Comparison of ENCODE assay signal across 8 cellular contexts in genomic region chr16:53773150-53773846, GRCh38.
A peak's percentile ranks its signal among the peaks of the same experiment; 100 is the strongest.
DNase-seq lines count a peak whose midpoint lies in the region; ATAC-seq and TF ChIP-seq lines count a peak whose summit lies in the region.

No MANE protein-coding gene starts in this region.

- 0 out of 2 replicates have a peak overlapping the region, but pooled peaks have one; percentile 3 for H3K4me2 ChIP-seq in PC-9

- H3K4me1 ChIP-seq in PC-9 (replicated peaks; ENCODE audit: insufficient read depth): peaks cover 77% of the 10 kb centered on the region

- H3K79me2 ChIP-seq in PC-9 (ENCODE audit: low read depth): peaks cover 39% of the 10 kb centered on the region

- DNase-seq in AG08396 (ENCODE audit: low spot score) (peak; percentile 50), Kasumi-1 (lab: John Stamatoyannopoulos, UW) (peak; percentile 89 to 90), PC-9 (peak; percentile 34 to 69), erythroblast (lab: John Stamatoyannopoulos, UW) (peak; percentile 49 to 57), naive B cell (peak; percentile 5)
- DNase-seq in stimulated activated naive CD8-positive, alpha-beta T cell treated with anti-CD3 and anti-CD28 coated beads, Interleukin-15, amount 100 ng/mL, for 72 hours: no peak

- H4K20me1 ChIP-seq in PC-9 (ENCODE audit: insufficient read depth): no peaks in the 10 kb centered on the region

- no TSS peak for BruUV-seq in PC-9 (replicated peaks; lab: Mats Ljungman, UMichigan)

- ATAC-seq in naive B cell (ENCODE audit: low read depth in 2 of 2): peak; percentile 30 to 39
- no peak for ATAC-seq in stimulated activated naive CD8-positive, alpha-beta T cell treated with anti-CD3 and anti-CD28 coated beads, Interleukin-15, amount 100 ng/mL, for 72 hours
- no peak for ATAC-seq in GM21825 (IDR thresholded peaks at IDR 0.05; ENCODE audit: unreplicated experiment)

- H3K36me3 ChIP-seq in PC-9 (ENCODE audit: low read depth): no peaks in the 10 kb centered on the region

- no peaks in the 10 kb centered on the region for H3K27me3 ChIP-seq in PC-9 (ENCODE audit: insufficient read depth, low read depth)

- TF ChIP-seq CTCF in GM12874 (IDR thresholded peaks at IDR 0.05; ENCODE audit: insufficient read depth, low read depth, low read length) (peak; percentile 41; the same call in 1 of the 2 replicates), PC-9 (conservative IDR thresholded peaks at IDR 0.05) (peak; percentile 78)

- H3K4me3 ChIP-seq in PC-9: no peak overlapping the region

- no peaks in the 10 kb centered on the region for H3K36me3 Mint-ChIP-seq in naive B cell

- POLR2A ChIA-PET in PC-9 (lab: Charles Lee; ENCODE audit: unreplicated experiment): no interaction called here

- no peak for TF ChIP-seq POLR2A in erythroblast (IDR thresholded peaks at IDR 0.05; ENCODE audit: low read length)

- no peaks in the 10 kb centered on the region for H3K27me3 Mint-ChIP-seq in naive B cell
- H3K27me3 Mint-ChIP-seq in stimulated activated naive CD8-positive, alpha-beta T cell treated with anti-CD3 and anti-CD28 coated beads, Interleukin-15, amount 100 ng/mL, for 72 hours: no peaks in the 10 kb centered on the region

- no peak overlapping the region for H3K27ac Mint-ChIP-seq in naive B cell
- no peak overlapping the region for H3K27ac Mint-ChIP-seq in stimulated activated naive CD8-positive, alpha-beta T cell treated with anti-CD3 and anti-CD28 coated beads, Interleukin-15, amount 100 ng/mL, for 72 hours

- H3F3A ChIP-seq in PC-9 (ENCODE audit: insufficient read depth, low read depth): peaks cover 36% of the 10 kb centered on the region

- H3K9me2 ChIP-seq in PC-9 (ENCODE audit: insufficient read depth): no peaks in the 10 kb centered on the region

- no peak overlapping the region for H3K27ac ChIP-seq in PC-9

- H3K4me3 Mint-ChIP-seq in naive B cell: no peak overlapping the region
- H3K4me3 Mint-ChIP-seq in stimulated activated naive CD8-positive, alpha-beta T cell treated with anti-CD3 and anti-CD28 coated beads, Interleukin-15, amount 100 ng/mL, for 72 hours: no peak overlapping the region

- no peak overlapping the region for H2AFZ ChIP-seq in PC-9

- no peaks in the 10 kb centered on the region for H3K9me3 ChIP-seq in PC-9 (ENCODE audit: insufficient read depth, low read depth)

- CTCF ChIA-PET in PC-9 (lab: Charles Lee): interaction anchor here (0.6 kb wide), 2 partner anchors 117 to 1120 kb away, joined by 3 to 4 read pairs; no protein-coding TSS in a partner anchor

- H3K4me1 Mint-ChIP-seq in naive B cell: peaks cover 2 to 22% (median 6%) of the 10 kb centered on the region in 3 donors
- H3K4me1 Mint-ChIP-seq in stimulated activated naive CD8-positive, alpha-beta T cell treated with anti-CD3 and anti-CD28 coated beads, Interleukin-15, amount 100 ng/mL, for 72 hours: peaks cover 18% of the 10 kb centered on the region

- H3K9me3 Mint-ChIP-seq in naive B cell: no peaks in the 10 kb centered on the region
- H3K9me3 Mint-ChIP-seq in stimulated activated naive CD8-positive, alpha-beta T cell treated with anti-CD3 and anti-CD28 coated beads, Interleukin-15, amount 100 ng/mL, for 72 hours: no peaks in the 10 kb centered on the region

- intact Hi-C loops in PC-9 (cut with micrococcal nuclease; ENCODE audit: unreplicated experiment): loop anchor here (1.0 to 10.0 kb wide), 5 partner anchors 119 to 1482 kb away; no protein-coding TSS in a partner anchor

Comparison
In these comparisons a context has a peak if more than half of its experiments do, and no peak if none do; other contexts are left out.
1. DNase-seq: peak in AG08396 (single experiment), Kasumi-1 (2 of 2), PC-9 (2 of 2), erythroblast (2 of 2) and naive B cell (single experiment); none in stimulated activated naive CD8-positive, alpha-beta T cell treated with anti-CD3 and anti-CD28 coated beads, Interleukin-15, amount 100 ng/mL, for 72 hours (0 of 2).
2. ATAC-seq: peak in naive B cell (2 of 2); none in stimulated activated naive CD8-positive, alpha-beta T cell treated with anti-CD3 and anti-CD28 coated beads, Interleukin-15, amount 100 ng/mL, for 72 hours (single experiment) and GM21825 (single experiment).